In the genomic region with DNA sequence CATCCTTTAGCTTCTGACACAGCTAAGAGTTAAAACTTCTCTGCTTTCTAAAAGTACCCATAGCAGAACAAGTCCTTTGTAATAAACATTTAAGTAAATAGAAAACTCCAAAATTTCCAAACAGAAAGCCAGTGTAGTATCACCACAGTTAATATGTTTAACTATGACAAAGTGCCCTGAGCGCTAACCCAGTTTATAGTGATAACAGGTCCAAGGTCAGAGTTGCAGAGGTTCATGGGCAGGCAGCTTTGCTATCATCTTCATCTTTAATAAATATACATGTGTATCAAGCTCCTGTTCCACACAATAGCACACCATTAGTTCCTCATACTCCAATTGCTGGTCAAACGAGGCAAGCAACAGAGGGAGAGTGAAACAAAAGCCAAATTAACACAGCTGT, we compare ENCODE assay signal across 29 cellular contexts.
"Had no signal": no experiment of that assay in that cellular context is flagged by ENCODE, and none has a peak within 500 bp of the region (broad histone marks: within the 10 kb centered on the region; RNA-seq: fewer than 3 reads in every experiment).

No MANE protein-coding gene starts in this region.

- H3K9me3 ChIP-seq: left ventricle myocardium inferior, neutrophil, psoas muscle, right lobe of liver, stomach, thoracic aorta, tibial artery, upper lobe of right lung had no signal

- H3K9me3 Mint-ChIP-seq: mesothelial cell of epicardium, natural killer cell, nephron progenitor cell, neural progenitor cell had no signal

- H3K4me2 ChIP-seq: neural progenitor cell had no signal

- H3K4me3 Mint-ChIP-seq: immature natural killer cell; mesothelial cell of epicardium; naive B cell; natural killer cell; nephron progenitor cell; neural progenitor cell; stimulated activated naive B cell treated with anti-CD40 and anti-IgM and Interleukin-4, amounts not matched to agents 10 μg/mL and 1 μg/mL and 100 μg/mL, for 72 hours had no signal

- H3K4me1 ChIP-seq: left ventricle myocardium inferior, neural progenitor cell, parathyroid adenoma, psoas muscle, right lobe of liver, tibial artery, upper lobe of right lung had no signal

- H3K36me3 Mint-ChIP-seq: immature natural killer cell, mesothelial cell of epicardium, natural killer cell, neural progenitor cell had no signal

- H3K27ac ChIP-seq: left ventricle myocardium inferior, neural progenitor cell, neutrophil, parathyroid adenoma, psoas muscle, right lobe of liver, stomach, thoracic aorta, tibial artery, upper lobe of right lung had no signal

- FAIRE-seq: islet of Langerhans, kidney, urothelium cell line had no signal

- ATAC-seq: natural killer cell; psoas muscle; stimulated activated naive B cell treated with anti-CD40 and anti-IgM and Interleukin-4, amounts not matched to agents 10 μg/mL and 1 μg/mL and 100 μg/mL, for 72 hours; stimulated activated naive CD8-positive, alpha-beta T cell treated with anti-CD3 and anti-CD28 coated beads, Interleukin-15, Interleukin-2, amounts not matched to agents 100 U/mL and 50 U/mL, for 24 hours; upper lobe of right lung had no signal

- H3K36me3 ChIP-seq: left ventricle myocardium inferior, neural progenitor cell, neutrophil, right lobe of liver, stomach, thoracic aorta, tibial artery, upper lobe of right lung had no signal

- H3K27ac Mint-ChIP-seq: mesothelial cell of epicardium; naive B cell; natural killer cell; nephron progenitor cell; neural progenitor cell; stimulated activated naive B cell treated with anti-CD40 and anti-IgM and Interleukin-4, amounts not matched to agents 10 μg/mL and 1 μg/mL and 100 μg/mL, for 72 hours had no signal

- DNase-seq: hypothalamus; immature natural killer cell; kidney; left ventricle myocardium inferior; mesendoderm; naive B cell; natural killer cell; nephron progenitor cell; occipital lobe; psoas muscle; right lobe of liver; stimulated activated CD4-positive, alpha-beta T cell treated with anti-CD3 and anti-CD28 coated beads, Interleukin-12 subunit alpha, Interleukin-12 subunit beta, amount 100 ng/mL, for 4 hours; stimulated activated CD4-positive, alpha-beta T cell treated with anti-CD3 and anti-CD28 coated beads, Interleukin-15, amount 100 ng/mL, for 24 hours; stimulated activated CD4-positive, alpha-beta T cell treated with anti-CD3 and anti-CD28 coated beads, Interleukin-2, amount 100 ng/mL, for 24 hours; stimulated activated CD4-positive, alpha-beta T cell treated with anti-CD3 and anti-CD28 coated beads, Interleukin-4, amount 100 ng/mL, for 1 hour; stimulated activated naive B cell treated with anti-CD40 and anti-IgM and Interleukin-4, amounts not matched to agents 10 μg/mL and 1 μg/mL and 100 μg/mL, for 72 hours; stimulated activated naive CD8-positive, alpha-beta T cell treated with anti-CD3 and anti-CD28 coated beads, Interleukin-15, Interleukin-2, amounts not matched to agents 100 U/mL and 50 U/mL, for 24 hours; stomach; tibial artery; trophoblast cell; upper lobe of right lung had no signal

- H3K27me3 Mint-ChIP-seq: naive B cell; stimulated activated naive B cell treated with anti-CD40 and anti-IgM and Interleukin-4, amounts not matched to agents 10 μg/mL and 1 μg/mL and 100 μg/mL, for 72 hours had no signal

- H3K4me1 Mint-ChIP-seq: immature natural killer cell; mesothelial cell of epicardium; natural killer cell; nephron progenitor cell; stimulated activated naive B cell treated with anti-CD40 and anti-IgM and Interleukin-4, amounts not matched to agents 10 μg/mL and 1 μg/mL and 100 μg/mL, for 72 hours had no signal

- H3K79me2 ChIP-seq: parathyroid adenoma had no signal

- H3K27me3 ChIP-seq: neural progenitor cell, neutrophil, right lobe of liver, stomach, upper lobe of right lung had no signal

- H2AFZ ChIP-seq: neural progenitor cell, parathyroid adenoma had no signal

- H3K4me3 ChIP-seq: left ventricle myocardium inferior, lung, neural progenitor cell, psoas muscle, right lobe of liver, stomach, thoracic aorta, tibial artery, upper lobe of right lung had no signal
